29 cellular contexts compared by ENCODE assay signal in genomic region chr18:10210077-10210476, GRCh38.
"Had no signal": no experiment of that assay in that cellular context is flagged by ENCODE, and none has a peak within 500 bp of the region (broad histone marks: within the 10 kb centered on the region; RNA-seq: fewer than 3 reads in every experiment).

No MANE protein-coding gene starts in this region.

- H3K4me3 Mint-ChIP-seq: activated CD4-positive, alpha-beta memory T cell treated with anti-CD3 and anti-CD28 coated beads for 36 hours; activated CD4-positive, alpha-beta T cell treated with anti-CD3 and anti-CD28 coated beads for 36 hours; activated CD4-positive, alpha-beta T cell treated with anti-CD3 and anti-CD28 coated beads, Interleukin-2, amount 10 ng/mL, durations not matched to agents 24 days and 14 days; activated CD8-positive, alpha-beta memory T cell treated with anti-CD3 and anti-CD28 coated beads, Interleukin-2, amount 10 ng/mL, durations not matched to agents 7 days and 5 days; activated CD8-positive, alpha-beta T cell treated with anti-CD3 and anti-CD28 coated beads, Interleukin-2, amount 10 ng/mL, durations not matched to agents 7 days and 5 days; activated naive CD8-positive, alpha-beta T cell; activated T-helper 1 cell treated with anti-CD3 and anti-CD28 coated beads, Interleukin-12 subunit alpha, Interleukin-12 subunit beta, Interleukin-2, Interleukin-4 antibody, amounts not matched to agents 30 ng/mL and 10 ng/mL and 1 ng/mL, durations not matched to agents 14 hours and 24 hours and 36 hours; endodermal cell; T-helper 17 cell; T-helper 2 cell treated with Interferon-gamma antibody and Interleukin-4, amounts not matched to agents 5 μg/mL and 100 μg/mL, for 36 hours had no signal

- H3K4me1 Mint-ChIP-seq: T-helper 17 cell had no signal

- DNase-seq: activated CD4-positive, alpha-beta memory T cell treated with anti-CD3 and anti-CD28 coated beads for 36 hours; activated CD4-positive, alpha-beta T cell treated with anti-CD3 and anti-CD28 coated beads for 36 hours; activated CD4-positive, alpha-beta T cell treated with anti-CD3 and anti-CD28 coated beads, Interleukin-2, amount 10 ng/mL, durations not matched to agents 24 days and 14 days; activated CD4-positive, CD25-positive, alpha-beta regulatory T cell; activated CD4-positive, CD25-positive, alpha-beta regulatory T cell treated with anti-CD3 and anti-CD28 coated beads, Interleukin-2, amount 50 U/mL, for 72 hours; activated CD8-positive, alpha-beta memory T cell treated with anti-CD3 and anti-CD28 coated beads, Interleukin-2, amount 10 ng/mL, durations not matched to agents 7 days and 5 days; activated CD8-positive, alpha-beta memory T cell treated with anti-CD3 and anti-CD28 coated beads, Interleukin-2, amount 50 U/mL, for 4 hours; activated CD8-positive, alpha-beta T cell treated with anti-CD3 and anti-CD28 coated beads, Interleukin-2, amount 10 ng/mL, durations not matched to agents 7 days and 5 days; activated gamma-delta T cell treated with Interleukin-2 at 50 U/mL for 16 hours; activated naive CD4-positive, alpha-beta T cell treated with anti-CD3 and anti-CD28 coated beads, Interleukin-2, amount 50 U/mL, for 16 hours; activated naive CD4-positive, alpha-beta T cell treated with Interleukin-2 at 50 U/mL for 16 hours; activated T-cell treated with anti-CD3 and anti-CD28 coated beads, Interleukin-2, amount 50 U/mL, for 1 hour; activated T-cell treated with anti-CD3 and anti-CD28 coated beads, Interleukin-2, amount 50 U/mL, for 48 hours; amniotic stem cell; anterior cingulate cortex; caudate nucleus; cortex of kidney; effector memory CD4-positive, alpha-beta T cell; endodermal cell; foreskin fibroblast; head of caudate nucleus; T-helper 1 cell; T-helper 17 cell; T1000 had no signal

- H3K27ac Mint-ChIP-seq: activated CD4-positive, alpha-beta memory T cell treated with anti-CD3 and anti-CD28 coated beads for 36 hours; activated CD4-positive, alpha-beta T cell treated with anti-CD3 and anti-CD28 coated beads for 36 hours; activated CD4-positive, alpha-beta T cell treated with anti-CD3 and anti-CD28 coated beads, Interleukin-2, amount 10 ng/mL, durations not matched to agents 24 days and 14 days; activated CD8-positive, alpha-beta memory T cell treated with anti-CD3 and anti-CD28 coated beads, Interleukin-2, amount 10 ng/mL, durations not matched to agents 7 days and 5 days; activated CD8-positive, alpha-beta T cell treated with anti-CD3 and anti-CD28 coated beads, Interleukin-2, amount 10 ng/mL, durations not matched to agents 7 days and 5 days; activated naive CD8-positive, alpha-beta T cell; activated T-helper 1 cell treated with anti-CD3 and anti-CD28 coated beads, Interleukin-12 subunit alpha, Interleukin-12 subunit beta, Interleukin-2, Interleukin-4 antibody, amounts not matched to agents 30 ng/mL and 10 ng/mL and 1 ng/mL, durations not matched to agents 14 hours and 24 hours and 36 hours; activated T-helper 2 cell treated with anti-CD3 and anti-CD28 coated beads, Interferon-gamma antibody, Interleukin-2, Interleukin-4, amounts not matched to agents 10 μg/mL and 5 μg/mL and 100 μg/mL, durations not matched to agents 14 hours and 24 hours and 36 hours; endodermal cell; T-helper 17 cell; T-helper 2 cell treated with Interferon-gamma antibody and Interleukin-4, amounts not matched to agents 5 μg/mL and 100 μg/mL, for 36 hours had no signal

- ATAC-seq: activated CD4-positive, alpha-beta T cell treated with anti-CD3 and anti-CD28 coated beads for 36 hours; activated CD8-positive, alpha-beta memory T cell treated with anti-CD3 and anti-CD28 coated beads, Interleukin-2, amount 10 ng/mL, durations not matched to agents 7 days and 5 days; activated CD8-positive, alpha-beta T cell treated with anti-CD3 and anti-CD28 coated beads, Interleukin-2, amount 10 ng/mL, durations not matched to agents 7 days and 5 days; esophagus mucosa; T-helper 17 cell had no signal

- H3K9me3 Mint-ChIP-seq: activated CD4-positive, alpha-beta memory T cell treated with anti-CD3 and anti-CD28 coated beads for 36 hours; activated T-helper 2 cell treated with anti-CD3 and anti-CD28 coated beads, Interferon-gamma antibody, Interleukin-2, Interleukin-4, amounts not matched to agents 10 μg/mL and 5 μg/mL and 100 μg/mL, durations not matched to agents 14 hours and 24 hours and 36 hours; endodermal cell had no signal

- H3K36me3 Mint-ChIP-seq: activated CD4-positive, alpha-beta memory T cell treated with anti-CD3 and anti-CD28 coated beads for 36 hours; activated CD8-positive, alpha-beta memory T cell treated with anti-CD3 and anti-CD28 coated beads, Interleukin-2, amount 10 ng/mL, durations not matched to agents 7 days and 5 days; activated naive CD8-positive, alpha-beta T cell had no signal
